Comparison of ENCODE assay signal across 2 cellular contexts in the genomic region with DNA sequence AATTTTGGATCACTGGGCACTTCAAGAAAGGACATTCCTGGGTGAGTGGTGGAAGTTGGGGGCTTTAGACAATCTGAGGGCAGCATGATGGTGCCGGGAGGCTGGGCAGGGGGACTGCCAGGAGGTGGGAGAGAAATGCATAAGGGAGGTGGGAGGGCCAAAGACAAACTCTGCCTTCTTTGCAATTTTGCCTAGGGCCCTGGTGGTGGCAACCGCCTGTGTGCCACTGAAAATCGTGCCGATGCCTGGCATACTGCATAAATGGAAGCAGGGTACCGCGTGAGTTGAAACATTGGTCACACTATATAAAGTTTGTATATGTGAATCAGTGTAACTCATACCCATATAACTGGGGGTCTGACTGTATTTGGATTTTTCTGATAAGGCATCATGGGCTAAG.
TF ChIP-seq lines count a peak whose summit lies in the region.

No MANE protein-coding gene starts in this region.

TF ChIP-seq in SK-N-SH, 30 proteins besides CTCF, POLR2A, EP300 and RAD21 (continued from another document):
- TF ChIP-seq, protein P1, sequence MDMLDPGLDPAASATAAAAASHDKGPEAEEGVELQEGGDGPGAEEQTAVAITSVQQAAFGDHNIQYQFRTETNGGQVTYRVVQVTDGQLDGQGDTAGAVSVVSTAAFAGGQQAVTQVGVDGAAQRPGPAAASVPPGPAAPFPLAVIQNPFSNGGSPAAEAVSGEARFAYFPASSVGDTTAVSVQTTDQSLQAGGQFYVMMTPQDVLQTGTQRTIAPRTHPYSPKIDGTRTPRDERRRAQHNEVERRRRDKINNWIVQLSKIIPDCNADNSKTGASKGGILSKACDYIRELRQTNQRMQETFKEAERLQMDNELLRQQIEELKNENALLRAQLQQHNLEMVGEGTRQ (IDR thresholded peaks at IDR 0.05; ENCODE audit: borderline replicate concordance, low read depth, low read length), result no peak
- no peak for TF ChIP-seq FOXJ3 (CRISPR knock-in tag; IDR thresholded peaks at IDR 0.05)
- no peak for TF ChIP-seq MXI1 (IDR thresholded peaks at IDR 0.05; ENCODE audit: low read depth, low read length)
- no peak for TF ChIP-seq CHD2 (IDR thresholded peaks at IDR 0.05; ENCODE audit: low read length, partially characterized antibody)
- TF ChIP-seq, protein P2, sequence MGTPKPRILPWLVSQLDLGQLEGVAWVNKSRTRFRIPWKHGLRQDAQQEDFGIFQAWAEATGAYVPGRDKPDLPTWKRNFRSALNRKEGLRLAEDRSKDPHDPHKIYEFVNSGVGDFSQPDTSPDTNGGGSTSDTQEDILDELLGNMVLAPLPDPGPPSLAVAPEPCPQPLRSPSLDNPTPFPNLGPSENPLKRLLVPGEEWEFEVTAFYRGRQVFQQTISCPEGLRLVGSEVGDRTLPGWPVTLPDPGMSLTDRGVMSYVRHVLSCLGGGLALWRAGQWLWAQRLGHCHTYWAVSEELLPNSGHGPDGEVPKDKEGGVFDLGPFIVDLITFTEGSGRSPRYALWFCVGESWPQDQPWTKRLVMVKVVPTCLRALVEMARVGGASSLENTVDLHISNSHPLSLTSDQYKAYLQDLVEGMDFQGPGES (IDR thresholded peaks at IDR 0.05; ENCODE audit: low read depth, low read length), result no peak
- TF ChIP-seq, protein P3, sequence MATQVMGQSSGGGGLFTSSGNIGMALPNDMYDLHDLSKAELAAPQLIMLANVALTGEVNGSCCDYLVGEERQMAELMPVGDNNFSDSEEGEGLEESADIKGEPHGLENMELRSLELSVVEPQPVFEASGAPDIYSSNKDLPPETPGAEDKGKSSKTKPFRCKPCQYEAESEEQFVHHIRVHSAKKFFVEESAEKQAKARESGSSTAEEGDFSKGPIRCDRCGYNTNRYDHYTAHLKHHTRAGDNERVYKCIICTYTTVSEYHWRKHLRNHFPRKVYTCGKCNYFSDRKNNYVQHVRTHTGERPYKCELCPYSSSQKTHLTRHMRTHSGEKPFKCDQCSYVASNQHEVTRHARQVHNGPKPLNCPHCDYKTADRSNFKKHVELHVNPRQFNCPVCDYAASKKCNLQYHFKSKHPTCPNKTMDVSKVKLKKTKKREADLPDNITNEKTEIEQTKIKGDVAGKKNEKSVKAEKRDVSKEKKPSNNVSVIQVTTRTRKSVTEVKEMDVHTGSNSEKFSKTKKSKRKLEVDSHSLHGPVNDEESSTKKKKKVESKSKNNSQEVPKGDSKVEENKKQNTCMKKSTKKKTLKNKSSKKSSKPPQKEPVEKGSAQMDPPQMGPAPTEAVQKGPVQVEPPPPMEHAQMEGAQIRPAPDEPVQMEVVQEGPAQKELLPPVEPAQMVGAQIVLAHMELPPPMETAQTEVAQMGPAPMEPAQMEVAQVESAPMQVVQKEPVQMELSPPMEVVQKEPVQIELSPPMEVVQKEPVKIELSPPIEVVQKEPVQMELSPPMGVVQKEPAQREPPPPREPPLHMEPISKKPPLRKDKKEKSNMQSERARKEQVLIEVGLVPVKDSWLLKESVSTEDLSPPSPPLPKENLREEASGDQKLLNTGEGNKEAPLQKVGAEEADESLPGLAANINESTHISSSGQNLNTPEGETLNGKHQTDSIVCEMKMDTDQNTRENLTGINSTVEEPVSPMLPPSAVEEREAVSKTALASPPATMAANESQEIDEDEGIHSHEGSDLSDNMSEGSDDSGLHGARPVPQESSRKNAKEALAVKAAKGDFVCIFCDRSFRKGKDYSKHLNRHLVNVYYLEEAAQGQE (IDR thresholded peaks at IDR 0.05; ENCODE audit: low read depth, low read length), result no peak

TF ChIP-seq in SK-N-SH treated with all-trans-retinoic acid at 6 μM for 48 hours, 23 proteins besides CTCF, POLR2A, EP300 and RAD21:
- TF ChIP-seq, protein P4, sequence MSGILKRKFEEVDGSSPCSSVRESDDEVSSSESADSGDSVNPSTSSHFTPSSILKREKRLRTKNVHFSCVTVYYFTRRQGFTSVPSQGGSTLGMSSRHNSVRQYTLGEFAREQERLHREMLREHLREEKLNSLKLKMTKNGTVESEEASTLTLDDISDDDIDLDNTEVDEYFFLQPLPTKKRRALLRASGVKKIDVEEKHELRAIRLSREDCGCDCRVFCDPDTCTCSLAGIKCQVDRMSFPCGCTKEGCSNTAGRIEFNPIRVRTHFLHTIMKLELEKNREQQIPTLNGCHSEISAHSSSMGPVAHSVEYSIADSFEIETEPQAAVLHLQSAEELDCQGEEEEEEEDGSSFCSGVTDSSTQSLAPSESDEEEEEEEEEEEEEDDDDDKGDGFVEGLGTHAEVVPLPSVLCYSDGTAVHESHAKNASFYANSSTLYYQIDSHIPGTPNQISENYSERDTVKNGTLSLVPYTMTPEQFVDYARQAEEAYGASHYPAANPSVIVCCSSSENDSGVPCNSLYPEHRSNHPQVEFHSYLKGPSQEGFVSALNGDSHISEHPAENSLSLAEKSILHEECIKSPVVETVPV (CRISPR knock-in tag; IDR thresholded peaks at IDR 0.05), result no peak
- TF ChIP-seq GLIS3 (CRISPR knock-in tag; IDR thresholded peaks at IDR 0.05), result no peak
- no peak for TF ChIP-seq ZFP30 (CRISPR knock-in tag; IDR thresholded peaks at IDR 0.05)
- no peak for TF ChIP-seq SNAI2 (CRISPR knock-in tag; IDR thresholded peaks at IDR 0.05)
- TF ChIP-seq ZNF8 (CRISPR knock-in tag; IDR thresholded peaks at IDR 0.05), result no peak
- TF ChIP-seq, protein P5, sequence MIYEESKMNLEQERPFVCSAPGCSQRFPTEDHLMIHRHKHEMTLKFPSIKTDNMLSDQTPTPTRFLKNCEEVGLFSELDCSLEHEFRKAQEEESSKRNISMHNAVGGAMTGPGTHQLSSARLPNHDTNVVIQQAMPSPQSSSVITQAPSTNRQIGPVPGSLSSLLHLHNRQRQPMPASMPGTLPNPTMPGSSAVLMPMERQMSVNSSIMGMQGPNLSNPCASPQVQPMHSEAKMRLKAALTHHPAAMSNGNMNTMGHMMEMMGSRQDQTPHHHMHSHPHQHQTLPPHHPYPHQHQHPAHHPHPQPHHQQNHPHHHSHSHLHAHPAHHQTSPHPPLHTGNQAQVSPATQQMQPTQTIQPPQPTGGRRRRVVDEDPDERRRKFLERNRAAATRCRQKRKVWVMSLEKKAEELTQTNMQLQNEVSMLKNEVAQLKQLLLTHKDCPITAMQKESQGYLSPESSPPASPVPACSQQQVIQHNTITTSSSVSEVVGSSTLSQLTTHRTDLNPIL (CRISPR knock-in tag; IDR thresholded peaks at IDR 0.05; ENCODE audit: low read depth), result no peak
- TF ChIP-seq, protein P6, sequence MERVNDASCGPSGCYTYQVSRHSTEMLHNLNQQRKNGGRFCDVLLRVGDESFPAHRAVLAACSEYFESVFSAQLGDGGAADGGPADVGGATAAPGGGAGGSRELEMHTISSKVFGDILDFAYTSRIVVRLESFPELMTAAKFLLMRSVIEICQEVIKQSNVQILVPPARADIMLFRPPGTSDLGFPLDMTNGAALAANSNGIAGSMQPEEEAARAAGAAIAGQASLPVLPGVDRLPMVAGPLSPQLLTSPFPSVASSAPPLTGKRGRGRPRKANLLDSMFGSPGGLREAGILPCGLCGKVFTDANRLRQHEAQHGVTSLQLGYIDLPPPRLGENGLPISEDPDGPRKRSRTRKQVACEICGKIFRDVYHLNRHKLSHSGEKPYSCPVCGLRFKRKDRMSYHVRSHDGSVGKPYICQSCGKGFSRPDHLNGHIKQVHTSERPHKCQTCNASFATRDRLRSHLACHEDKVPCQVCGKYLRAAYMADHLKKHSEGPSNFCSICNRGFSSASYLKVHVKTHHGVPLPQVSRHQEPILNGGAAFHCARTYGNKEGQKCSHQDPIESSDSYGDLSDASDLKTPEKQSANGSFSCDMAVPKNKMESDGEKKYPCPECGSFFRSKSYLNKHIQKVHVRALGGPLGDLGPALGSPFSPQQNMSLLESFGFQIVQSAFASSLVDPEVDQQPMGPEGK (CRISPR knock-in tag; IDR thresholded peaks at IDR 0.05; ENCODE audit: borderline replicate concordance), result no peak
- TF ChIP-seq TCF4 (CRISPR knock-in tag; IDR thresholded peaks at IDR 0.05; ENCODE audit: borderline replicate concordance), result no peak
- TF ChIP-seq ARNTL (CRISPR knock-in tag; IDR thresholded peaks at IDR 0.05; ENCODE audit: borderline replicate concordance, low read depth), result no peak
- TF ChIP-seq RARB (CRISPR knock-in tag; IDR thresholded peaks at IDR 0.05), result no peak
